16 cellular contexts compared by ENCODE assay signal in the genomic region with DNA sequence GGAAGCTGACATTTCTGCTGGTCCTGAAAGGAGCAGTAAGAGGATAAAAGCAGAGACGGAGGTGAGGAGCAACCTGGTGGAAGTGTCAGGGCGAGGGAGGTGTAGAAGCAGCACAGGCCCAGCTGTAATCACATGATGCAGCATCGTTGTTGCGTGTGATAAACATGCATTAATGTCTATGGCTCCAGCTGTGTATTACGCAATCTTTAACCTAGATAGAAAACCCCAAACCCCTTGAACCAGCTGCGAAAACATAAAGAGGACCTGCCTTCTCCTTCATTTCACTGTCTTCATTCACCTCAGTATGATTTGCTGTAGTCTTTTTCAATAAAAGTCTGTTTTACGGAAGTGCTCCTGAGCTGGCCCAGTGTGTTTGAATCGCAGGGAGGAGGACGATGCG.
"Had no signal": no experiment of that assay in that cellular context is flagged by ENCODE, and none has a peak within 500 bp of the region (broad histone marks: within the 10 kb centered on the region; RNA-seq: fewer than 3 reads in every experiment).

No MANE protein-coding gene starts in this region.

- H3K9me3 ChIP-seq: left ventricle myocardium inferior, lower lobe of right lung, thoracic aorta, transverse colon had no signal

- H3K27ac ChIP-seq: foreskin keratinocyte, hepatocyte, left ventricle myocardium inferior, lower lobe of right lung, thoracic aorta, transverse colon had no signal

- H3K9me3 Mint-ChIP-seq: dendritic cell treated with granulocyte-macrophage colony-stimulating factor and Interleukin-4, amounts not matched to agents 40 ng/mL and 50 ng/mL, for 4 days; natural killer cell treated with Interleukin-12 subunit alpha and Interleukin-12 subunit beta and Interleukin-15 and Interleukin-18, amount 100 ng/mL, for 72 hours had no signal

- H3K4me3 ChIP-seq: hepatocyte, left ventricle myocardium inferior, lower lobe of right lung, thoracic aorta, transverse colon had no signal

- H3K36me3 ChIP-seq: left ventricle myocardium inferior, lower lobe of right lung, thoracic aorta, transverse colon had no signal

- H3K4me3 Mint-ChIP-seq: dendritic cell treated with granulocyte-macrophage colony-stimulating factor and Interleukin-4, amounts not matched to agents 40 ng/mL and 50 ng/mL, for 4 days; natural killer cell treated with Interleukin-12 subunit alpha and Interleukin-12 subunit beta and Interleukin-15 and Interleukin-18, amount 100 ng/mL, for 72 hours had no signal

- H3K79me2 ChIP-seq: hepatocyte had no signal

- H3K27ac Mint-ChIP-seq: dendritic cell treated with granulocyte-macrophage colony-stimulating factor and Interleukin-4, amounts not matched to agents 40 ng/mL and 50 ng/mL, for 4 days; natural killer cell treated with Interleukin-12 subunit alpha and Interleukin-12 subunit beta and Interleukin-15 and Interleukin-18, amount 100 ng/mL, for 72 hours had no signal

- H3K27me3 ChIP-seq: foreskin keratinocyte, hepatocyte, transverse colon had no signal

- H3K4me2 ChIP-seq: hepatocyte had no signal

- H3K36me3 Mint-ChIP-seq: natural killer cell treated with Interleukin-12 subunit alpha and Interleukin-12 subunit beta and Interleukin-15 and Interleukin-18, amount 100 ng/mL, for 72 hours had no signal

- H3K4me1 ChIP-seq: foreskin keratinocyte, left ventricle myocardium inferior, lower lobe of right lung, transverse colon had no signal

- H3K27me3 Mint-ChIP-seq: dendritic cell treated with granulocyte-macrophage colony-stimulating factor and Interleukin-4, amounts not matched to agents 40 ng/mL and 50 ng/mL, for 4 days had no signal

- H2AFZ ChIP-seq: hepatocyte had no signal

- DNase-seq: foreskin keratinocyte; head of caudate nucleus; kidney; left cardiac atrium; left ventricle myocardium inferior; lower lobe of right lung; mesenchymal stem cell; midbrain; small intestine; stimulated activated CD4-positive, alpha-beta T cell treated with anti-CD3 and anti-CD28 coated beads, Interleukin-12 subunit alpha, Interleukin-12 subunit beta, amount 100 ng/mL, for 4 hours; stimulated activated naive CD4-positive, alpha-beta T cell treated with Interleukin-2 at 50 U/mL for 16 hours; transverse colon had no signal
